Comparison of ENCODE assay signal across 8 cellular contexts in genomic region chr11:118401151-118401879, GRCh38. TPM values are rescaled to one million over a fixed set of nuclear protein-coding genes. Genes with fewer than 3 reads are reported as not detected.
DNase-seq lines count a peak whose midpoint lies in the region; ATAC-seq, FAIRE-seq and TF ChIP-seq lines count a peak whose summit lies in the region.

Gene ATP5MG, plus strand, starts transcription at chr11:118401606. Its CDS starts 60 bp downstream, at chr11:118401666.

- DNase-seq in AG04450 (ENCODE audit: low read depth, low spot score), result peak; percentile 72
- peak; percentile 78 for DNase-seq in NCI-H748 treated with DMSO at 0.1 percent for 48 hours (lab: John Stamatoyannopoulos, UW)
- peak; percentile 89 to 90 for DNase-seq in activated CD4-positive, alpha-beta T cell treated with anti-CD3 and anti-CD28 coated beads, Interleukin-2, amount 50 U/mL, for 4 hours
- peak; percentile 76 to 89 for DNase-seq in dermis microvascular lymphatic vessel endothelial cell (ENCODE audit: low read depth in 2 of 2)
- peak; percentile 82 for DNase-seq in HepG2 (ENCODE audit: low spot score)
- peak; percentile 89 to 92 for DNase-seq in stimulated activated CD4-positive, alpha-beta T cell treated with anti-CD3 and anti-CD28 coated beads, Interleukin-2, amount 100 ng/mL, for 48 hours

- peaks cover 40% of the 10 kb centered on the region for H3K4me1 ChIP-seq in HepG2 (ENCODE audit: insufficient read depth, low read length)

- peaks cover 0 to 16% of the 10 kb centered on the region in 2 experiments; a peak in 3 of 5 replicates for H3K36me3 ChIP-seq in HepG2 (replicated peaks in 1 of 2; ENCODE audit: control insufficient read depth in 1 of 2, insufficient read depth in 2 of 2, low read length in 2 of 2)

- TF ChIP-seq CTCF in AG04450 (IDR thresholded peaks at IDR 0.05; ENCODE audit: low read depth, low read length) (0 out of 2 replicates have a peak, but pooled peaks have one; percentile 20), HepG2 (CRISPR knock-in tag; IDR thresholded peaks at IDR 0.05) (peak; percentile 16; the same call in 1 of the 2 replicates)

- in situ Hi-C loops in GM18951 (cut with MboI; ENCODE audit: low sequenced_read_pairs, unreplicated experiment), result no loop called here
- in situ Hi-C loops in HepG2 (cut with HindIII; ENCODE audit: extremely low pct_ligation_motif_present, low pct_unique_long_range_greater_than_20kb), result no loop called here

- H3K4me2 ChIP-seq in HepG2 (ENCODE audit: low read depth, low read length), result peak within 1 kb of the TSS; percentile 85

- no peak for TF ChIP-seq EP300 in HepG2 (IDR thresholded peaks at IDR 0.05; ENCODE audit: low read depth in 2 of 2, low read length in 2 of 2)
- no peak for TF ChIP-seq EP300 in HepG2 (CRISPR knock-in tag; IDR thresholded peaks at IDR 0.05; ENCODE audit: borderline replicate concordance)

- H3K27ac ChIP-seq in AG04450 (ENCODE audit: low read depth, low read length), result peak within 1 kb of the TSS; percentile 94
- H3K27ac ChIP-seq in HepG2 (ENCODE audit: extremely low read length, insufficient read depth, low read length), result peak within 1 kb of the TSS; percentile 90

- ATAC-seq in HG03521 (IDR thresholded peaks at IDR 0.05; ENCODE audit: unreplicated experiment), result peak; percentile 49
- ATAC-seq in HepG2, result peak; percentile 83

- no peak for TF ChIP-seq RAD21 in HepG2 (CRISPR knock-in tag; IDR thresholded peaks at IDR 0.05)

- intact Hi-C loops in HepG2 (cut with micrococcal nuclease; ENCODE audit: unreplicated experiment), result loop anchor here (2.0 kb wide), 2 partner anchors 33 to 87 kb away; no protein-coding TSS in a partner anchor

- peaks cover 16% of the 10 kb centered on the region for H4K20me1 ChIP-seq in HepG2 (ENCODE audit: insufficient read depth, low read length)

- H3K27me3 ChIP-seq in AG04450 (ENCODE audit: control insufficient read depth, insufficient read depth, low read length) (no peaks in the 10 kb centered on the region), HepG2 (ENCODE audit: control insufficient read depth in 1 of 2, insufficient read depth in 2 of 2, low read length in 2 of 2) (no peaks in the 10 kb centered on the region; a peak in 1 of 5 replicates)

- FAIRE-seq in HepG2 (lab: Jason Lieb, UNC), result peak; percentile 87

- WGBS in HepG2 (ENCODE audit: low lambda C conversion rate), result 0% methylated on average over 37 of the region's 51 CpGs

- TF ChIP-seq POLR2A in GM18951 (IDR thresholded peaks at IDR 0.05; ENCODE audit: extremely low read depth, insufficient read depth, insufficient read length) (peak; percentile 73), HepG2 (IDR thresholded peaks at IDR 0.05; ENCODE audit: insufficient read depth in 1 of 2, low read depth in 2 of 2, low read length in 2 of 2) (peak; percentile 75 to 76)

- POLR2A ChIA-PET in AG04450 (lab: Yijun Ruan, JAX) (interaction anchor here (1.2 kb wide), 2 partner anchors 14 to 35 kb away, joined by 16 to 24 read pairs; partner anchors contain the start of gene KMT2A), HepG2 (lab: Yijun Ruan, JAX) (interaction anchor here (1.2 to 1.9 kb wide), 3 partner anchors 34 to 220 kb away, joined by 3 to 20 read pairs (median 4); partner anchors contain the start of gene KMT2A)

- H3K9ac ChIP-seq in HepG2 (ENCODE audit: insufficient read depth, low read depth, low read length), result peak within 1 kb of the TSS; percentile 91

- no TSS peak for BruUV-seq in HepG2 (replicated peaks; lab: Mats Ljungman, UMichigan)

- CTCF ChIA-PET in AG04450 (lab: Charles Lee) (interaction anchor here (1.0 to 1.1 kb wide), 2 partner anchors 87 to 89 kb away, joined by 6 read pairs; no protein-coding TSS in a partner anchor), HepG2 (lab: Yijun Ruan, JAX; ENCODE audit: low intra/inter-chr PET ratio, low total read pairs) (no interaction called here)

- H3K9me3 ChIP-seq in AG04450 (ENCODE audit: control insufficient read depth, insufficient read depth, low read length) (no peaks in the 10 kb centered on the region), HepG2 (ENCODE audit: low read length) (no peaks in the 10 kb centered on the region)

- H3K79me2 ChIP-seq in HepG2 (ENCODE audit: insufficient read depth, low read length), result peaks cover 45% of the 10 kb centered on the region

- H2AFZ ChIP-seq in HepG2 (ENCODE audit: low read length), result peak within 1 kb of the TSS; percentile 96

- H3K4me3 ChIP-seq in AG04450 (ENCODE audit: low read depth, low read length) (peak within 1 kb of the TSS; percentile 92), HepG2 (replicated peaks in 1 of 3; ENCODE audit: insufficient read depth in 1 of 3, low read depth in 2 of 3, low read length in 3 of 3) (peak within 1 kb of the TSS; percentile 91 to 97 (median 95))

TF ChIP-seq in HepG2, 621 proteins besides CTCF, POLR2A, EP300 and RAD21 (continues in another document):
- no peak for TF ChIP-seq HMG20B (CRISPR knock-in tag; conservative IDR thresholded peaks at IDR 0.05)
- no peak for TF ChIP-seq SIX1 (CRISPR knock-in tag; IDR thresholded peaks at IDR 0.05; ENCODE audit: borderline replicate concordance)
- TF ChIP-seq, protein P1, sequence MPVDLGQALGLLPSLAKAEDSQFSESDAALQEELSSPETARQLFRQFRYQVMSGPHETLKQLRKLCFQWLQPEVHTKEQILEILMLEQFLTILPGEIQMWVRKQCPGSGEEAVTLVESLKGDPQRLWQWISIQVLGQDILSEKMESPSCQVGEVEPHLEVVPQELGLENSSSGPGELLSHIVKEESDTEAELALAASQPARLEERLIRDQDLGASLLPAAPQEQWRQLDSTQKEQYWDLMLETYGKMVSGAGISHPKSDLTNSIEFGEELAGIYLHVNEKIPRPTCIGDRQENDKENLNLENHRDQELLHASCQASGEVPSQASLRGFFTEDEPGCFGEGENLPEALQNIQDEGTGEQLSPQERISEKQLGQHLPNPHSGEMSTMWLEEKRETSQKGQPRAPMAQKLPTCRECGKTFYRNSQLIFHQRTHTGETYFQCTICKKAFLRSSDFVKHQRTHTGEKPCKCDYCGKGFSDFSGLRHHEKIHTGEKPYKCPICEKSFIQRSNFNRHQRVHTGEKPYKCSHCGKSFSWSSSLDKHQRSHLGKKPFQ (CRISPR knock-in tag; IDR thresholded peaks at IDR 0.05; ENCODE audit: insufficient replicate concordance), result peak; percentile 58
- TF ChIP-seq ATM (IDR thresholded peaks at IDR 0.05; ENCODE audit: borderline replicate concordance), result no peak
- no peak for TF ChIP-seq ZNF790 (CRISPR knock-in tag; IDR thresholded peaks at IDR 0.05; ENCODE audit: borderline replicate concordance)
- peak; percentile 88 for TF ChIP-seq SAP130 (CRISPR knock-in tag; IDR thresholded peaks at IDR 0.05; ENCODE audit: low read depth)
- no peak for TF ChIP-seq TBX3 (IDR thresholded peaks at IDR 0.05; ENCODE audit: borderline replicate concordance)
- TF ChIP-seq ZNF432 (CRISPR knock-in tag; IDR thresholded peaks at IDR 0.05; ENCODE audit: borderline replicate concordance), result no peak
- peak; percentile 87 for TF ChIP-seq KMT2B (CRISPR knock-in tag; IDR thresholded peaks at IDR 0.05)
- TF ChIP-seq PHF8 (CRISPR knock-in tag; IDR thresholded peaks at IDR 0.05), result peak; percentile 97
- no peak for TF ChIP-seq TSC22D2 (CRISPR knock-in tag; IDR thresholded peaks at IDR 0.05; ENCODE audit: borderline replicate concordance)
- peak; percentile 91 for TF ChIP-seq GABPB1 (CRISPR knock-in tag; IDR thresholded peaks at IDR 0.05)
- TF ChIP-seq HNF1B (CRISPR knock-in tag; IDR thresholded peaks at IDR 0.05), result peak; percentile 43; the same call in 1 of the 2 replicates
- peak; percentile 33; the same call in 1 of the 2 replicates for TF ChIP-seq MTA1 (CRISPR knock-in tag; IDR thresholded peaks at IDR 0.05; ENCODE audit: borderline replicate concordance)
- TF ChIP-seq TCF7L2 (IDR thresholded peaks at IDR 0.05; ENCODE audit: low read depth, low read length), result no peak
- TF ChIP-seq POLR2G (IDR thresholded peaks at IDR 0.05; ENCODE audit: low read depth, low read length), result peak; percentile 91

RNA-seq across cellular contexts. Expression of gene ATP5MG, which starts in this region (rescaled TPM):
- polyA plus RNA-seq in AG04450 (2011; rRNA removed) (346 and 423 TPM in 2 replicates), HepG2 (2011; rRNA removed) (209 and 260 TPM in 2 replicates)
- 46.9 and 53.9 TPM in 2 replicates for polyA minus RNA-seq in AG04450 (2011; rRNA and poly(A)+ RNA removed)
- total RNA-seq in dermis microvascular lymphatic vessel endothelial cell (63.7 and 89.9 TPM in 2 replicates), HepG2 (2016; rRNA removed; fragmentation: Illumina TruSeq; extraction: Trizol) (320 and 408 TPM in 2 replicates)
- total RNA-seq in HepG2 (2016; cell fraction: cytosol; rRNA removed; fragmentation: Illumina TruSeq; extraction: Trizol; ENCODE audit: low read depth), result 159 and 171 TPM in 2 replicates
- 349 and 437 TPM in 2 replicates for total RNA-seq in HepG2 (2016; cell fraction: insoluble cytoplasmic fraction; rRNA removed; fragmentation: Illumina TruSeq; extraction: Trizol)
- 200 and 226 TPM in 2 replicates for total RNA-seq in HepG2 (2016; cell fraction: membrane; rRNA removed; fragmentation: Illumina TruSeq; extraction: Trizol)
- total RNA-seq in HepG2 (2016; cell fraction: nucleus; rRNA removed; fragmentation: Illumina TruSeq; extraction: Trizol), result 118 TPM in 2 replicates
- 224 and 232 TPM in 2 replicates for polyA plus RNA-seq in HepG2 (2011; cell fraction: cytosol; rRNA removed)
- polyA plus RNA-seq in HepG2 (2011; cell fraction: nucleus; rRNA removed), result 34.3 and 48.4 TPM in 2 replicates
- 196 and 279 TPM in 2 replicates for polyA plus RNA-seq in HepG2 (2012)
- 199 and 242 TPM in 2 replicates for polyA plus RNA-seq in HepG2 (2016; cell fraction: cytosol; fragmentation: Illumina TruSeq; extraction: Trizol; ENCODE audit: low read depth)
- polyA plus RNA-seq in HepG2 (2016; cell fraction: insoluble cytoplasmic fraction; fragmentation: Illumina TruSeq; extraction: Trizol; ENCODE audit: low read depth), result 446 and 519 TPM in 2 replicates
- 199 and 264 TPM in 2 replicates for polyA plus RNA-seq in HepG2 (2016; cell fraction: membrane; fragmentation: Illumina TruSeq; extraction: Trizol; ENCODE audit: low read depth)
- polyA plus RNA-seq in HepG2 (2016; cell fraction: nucleus; fragmentation: Illumina TruSeq; extraction: Trizol; ENCODE audit: insufficient read depth, low read depth), result 242 and 264 TPM in 2 replicates
- polyA minus RNA-seq in HepG2 (2011; rRNA and poly(A)+ RNA removed; ENCODE audit: low replicate concordance), result 36.3 and 59.5 TPM in 2 replicates
- 41.8 and 56.3 TPM in 2 replicates for polyA minus RNA-seq in HepG2 (2011; cell fraction: cytosol; rRNA and poly(A)+ RNA removed)
- polyA minus RNA-seq in HepG2 (2011; cell fraction: nucleus; rRNA and poly(A)+ RNA removed), result 17.0 and 20.9 TPM in 2 replicates

Comparison
In these comparisons a context has a peak if more than half of its experiments do, and no peak if none do; other contexts are left out.
1. Peak in every context shown above with its lines: DNase-seq, ATAC-seq, H3K4me3 ChIP-seq and H3K27ac ChIP-seq.